Comparison of ENCODE assay signal across 31 cellular contexts in genomic region chr4:107705742-107706556, GRCh38.
"Had no signal": no experiment of that assay in that cellular context is flagged by ENCODE, and none has a peak within 500 bp of the region (broad histone marks: within the 10 kb centered on the region; RNA-seq: fewer than 3 reads in every experiment).

No MANE protein-coding gene starts in this region.

- H3K27me3 ChIP-seq: body of pancreas had no signal

- ATAC-seq: activated CD4-positive, alpha-beta T cell treated with anti-CD3 and anti-CD28 coated beads for 36 hours; activated CD8-positive, alpha-beta memory T cell treated with anti-CD3 and anti-CD28 coated beads, Interleukin-2, amount 10 ng/mL, durations not matched to agents 7 days and 5 days; activated CD8-positive, alpha-beta T cell treated with anti-CD3 and anti-CD28 coated beads, Interleukin-2, amount 10 ng/mL, durations not matched to agents 7 days and 5 days; activated naive CD4-positive, alpha-beta T cell treated with anti-CD3 and anti-CD28 coated beads, Interleukin-2, amount 50 U/mL, for 72 hours; activated T-cell treated with anti-CD3 and anti-CD28 coated beads, Interleukin-2, amount 50 U/mL, for 72 hours; body of pancreas; effector memory CD8-positive, alpha-beta T cell; esophagus mucosa had no signal

- H3K4me3 ChIP-seq: body of pancreas had no signal

- H3K27ac ChIP-seq: body of pancreas had no signal

- FAIRE-seq: colon, endometrium, frontal cortex had no signal

- DNase-seq: activated CD4-positive, alpha-beta memory T cell treated with anti-CD3 and anti-CD28 coated beads for 36 hours; activated CD4-positive, alpha-beta T cell treated with anti-CD3 and anti-CD28 coated beads for 36 hours; activated CD4-positive, alpha-beta T cell treated with anti-CD3 and anti-CD28 coated beads, Interleukin-2, amount 10 ng/mL, durations not matched to agents 24 days and 14 days; activated CD4-positive, CD25-positive, alpha-beta regulatory T cell; activated CD4-positive, CD25-positive, alpha-beta regulatory T cell treated with anti-CD3 and anti-CD28 coated beads, Interleukin-2, amount 50 U/mL, for 72 hours; activated CD8-positive, alpha-beta memory T cell treated with anti-CD3 and anti-CD28 coated beads, Interleukin-2, amount 10 ng/mL, durations not matched to agents 7 days and 5 days; activated CD8-positive, alpha-beta memory T cell treated with anti-CD3 and anti-CD28 coated beads, Interleukin-2, amount 50 U/mL, for 4 hours; activated CD8-positive, alpha-beta T cell treated with anti-CD3 and anti-CD28 coated beads, Interleukin-2, amount 10 ng/mL, durations not matched to agents 7 days and 5 days; activated gamma-delta T cell; activated naive CD4-positive, alpha-beta T cell; activated naive CD4-positive, alpha-beta T cell treated with anti-CD3 and anti-CD28 coated beads, Interleukin-2, amount 10 ng/mL, durations not matched to agents 7 days and 5 days; activated naive CD8-positive, alpha-beta T cell treated with anti-CD3 and anti-CD28 coated beads, Interleukin-2, amount 10 ng/mL, durations not matched to agents 7 days and 5 days; activated T-cell treated with anti-CD3 and anti-CD28 coated beads, Interleukin-2, amount 50 U/mL, for 24 hours; activated T-cell treated with anti-CD3 and anti-CD28 coated beads, Interleukin-2, amount 50 U/mL, for 72 hours; amniotic stem cell; aorta; body of pancreas; caudate nucleus; cortex of kidney; dermis blood vessel endothelial cell; effector CD4-positive, alpha-beta T cell; effector memory CD8-positive, alpha-beta T cell; foreskin fibroblast; head of caudate nucleus; hippocampal formation; T-helper 2 cell had no signal
